In genomic region chr1:148759749-148760148, GRCh38 we compare ENCODE assay signal across 8 cellular contexts. TPM values are rescaled to one million over a fixed set of nuclear protein-coding genes. Genes with fewer than 3 reads are reported as not detected.
DNase-seq lines count a peak whose midpoint lies in the region; ATAC-seq and TF ChIP-seq lines count a peak whose summit lies in the region.
"Not testable (repeated sequence)": the region's sequence is repeated elsewhere in the genome, so short reads cannot be mapped to it uniquely, and the experiment has no call there.

No MANE protein-coding gene starts in this region.

- intact Hi-C loops in Calu3 (cut with micrococcal nuclease; ENCODE audit: unreplicated experiment); Right ventricle myocardium inferior (cut with DNase I); natural killer cell (cut with micrococcal nuclease); transverse colon (cut with DNase I; ENCODE audit: low total_unique reads): not testable (repeated sequence)

- H3K36me3 ChIP-seq in transverse colon = not testable (repeated sequence)

- not testable (repeated sequence) for H3K4me3 Mint-ChIP-seq in Calu3 (ENCODE audit: low read depth, unreplicated experiment); activated T-cell treated with anti-CD3 and anti-CD28 coated beads, Interleukin-2, amount 50 U/mL, for 72 hours; activated naive CD8-positive, alpha-beta T cell treated with anti-CD3 and anti-CD28 coated beads, Interleukin-2, amount 10 ng/mL, durations not matched to agents 7 days and 5 days; natural killer cell

- DNase-seq in Calu3 (peak; percentile 0), natural killer cell (peak; percentile 13), transverse colon (peak; percentile 10)
- DNase-seq in activated CD4-positive, alpha-beta T cell treated with anti-CD3 and anti-CD28 coated beads, Interleukin-2, amount 50 U/mL, for 48 hours = peak; percentile 32 to 52
- DNase-seq in activated T-cell treated with anti-CD3 and anti-CD28 coated beads, Interleukin-2, amount 50 U/mL, for 72 hours = peak; percentile 48 to 50
- DNase-seq in activated naive CD8-positive, alpha-beta T cell treated with anti-CD3 and anti-CD28 coated beads, Interleukin-2, amount 10 ng/mL, durations not matched to agents 7 days and 5 days; Right ventricle myocardium inferior (ENCODE audit: missing footprints): not testable (repeated sequence)
- DNase-seq in stimulated activated CD4-positive, alpha-beta T cell treated with anti-CD3 and anti-CD28 coated beads, Interleukin-2, amount 100 ng/mL, for 48 hours = peak; percentile 1 to 5

- H3K27me3 Mint-ChIP-seq in Calu3 (ENCODE audit: unreplicated experiment); activated T-cell treated with anti-CD3 and anti-CD28 coated beads, Interleukin-2, amount 50 U/mL, for 72 hours (ENCODE audit: low read depth); activated naive CD8-positive, alpha-beta T cell treated with anti-CD3 and anti-CD28 coated beads, Interleukin-2, amount 10 ng/mL, durations not matched to agents 7 days and 5 days; natural killer cell (ENCODE audit: low read depth in 2 of 2): not testable (repeated sequence)

- H3K27ac ChIP-seq in transverse colon = not testable (repeated sequence)

- H3K9me3 Mint-ChIP-seq in Calu3 (ENCODE audit: low read depth, unreplicated experiment); activated T-cell treated with anti-CD3 and anti-CD28 coated beads, Interleukin-2, amount 50 U/mL, for 72 hours; activated naive CD8-positive, alpha-beta T cell treated with anti-CD3 and anti-CD28 coated beads, Interleukin-2, amount 10 ng/mL, durations not matched to agents 7 days and 5 days; natural killer cell: not testable (repeated sequence)

- ATAC-seq in activated T-cell treated with anti-CD3 and anti-CD28 coated beads, Interleukin-2, amount 50 U/mL, for 72 hours (replicated peaks in 1 of 2) = peak; percentile 48 to 58
- ATAC-seq in activated naive CD8-positive, alpha-beta T cell treated with anti-CD3 and anti-CD28 coated beads, Interleukin-2, amount 10 ng/mL, durations not matched to agents 7 days and 5 days (ENCODE audit: low read depth) = peak; percentile 12
- peak; percentile 3 for ATAC-seq in Right ventricle myocardium inferior
- ATAC-seq in natural killer cell = not testable (repeated sequence)

- not testable (repeated sequence) for H3K27me3 ChIP-seq in transverse colon

- H3K4me1 ChIP-seq in transverse colon = not testable (repeated sequence)

- H3K27ac Mint-ChIP-seq in Calu3 (ENCODE audit: unreplicated experiment); activated T-cell treated with anti-CD3 and anti-CD28 coated beads, Interleukin-2, amount 50 U/mL, for 72 hours; activated naive CD8-positive, alpha-beta T cell treated with anti-CD3 and anti-CD28 coated beads, Interleukin-2, amount 10 ng/mL, durations not matched to agents 7 days and 5 days; natural killer cell: not testable (repeated sequence)

- not testable (repeated sequence) for TF ChIP-seq CTCF in Calu3 (IDR thresholded peaks at IDR 0.05; ENCODE audit: unreplicated experiment); natural killer cell (IDR thresholded peaks at IDR 0.05); transverse colon (IDR thresholded peaks at IDR 0.05)

- H3K9me3 ChIP-seq in transverse colon = not testable (repeated sequence)

- H3K36me3 Mint-ChIP-seq in Calu3 (ENCODE audit: insufficient read depth, unreplicated experiment); activated T-cell treated with anti-CD3 and anti-CD28 coated beads, Interleukin-2, amount 50 U/mL, for 72 hours (ENCODE audit: insufficient read depth in 2 of 2); activated naive CD8-positive, alpha-beta T cell treated with anti-CD3 and anti-CD28 coated beads, Interleukin-2, amount 10 ng/mL, durations not matched to agents 7 days and 5 days; natural killer cell: not testable (repeated sequence)

- not testable (repeated sequence) for TF ChIP-seq POLR2A in transverse colon (IDR thresholded peaks at IDR 0.05)

- TF ChIP-seq EP300 in transverse colon (IDR thresholded peaks at IDR 0.05; ENCODE audit: low read depth) = not testable (repeated sequence)

- not testable (repeated sequence) for H3K4me3 ChIP-seq in transverse colon

- 89 to 100% methylated on average over 1 to 2 of the region's 2 CpGs for WGBS in transverse colon (ENCODE audit: low coverage in 1 of 2), 2 donors

- in situ Hi-C loops in transverse colon (cut with MboI; ENCODE audit: low pct_ligation_motif_present in 1 of 4, low pct_unique_long_range_greater_than_20kb in 1 of 4, low sequenced_read_pairs in 3 of 4) = not testable (repeated sequence)

- H3K4me1 Mint-ChIP-seq in Calu3 (ENCODE audit: low read depth, unreplicated experiment); activated T-cell treated with anti-CD3 and anti-CD28 coated beads, Interleukin-2, amount 50 U/mL, for 72 hours (ENCODE audit: low read depth); activated naive CD8-positive, alpha-beta T cell treated with anti-CD3 and anti-CD28 coated beads, Interleukin-2, amount 10 ng/mL, durations not matched to agents 7 days and 5 days; natural killer cell: not testable (repeated sequence)

- BruUV-seq in Calu3 (replicated peaks; lab: Mats Ljungman, UMichigan) = not testable (repeated sequence)

- CTCF ChIA-PET in Calu3 (lab: Charles Lee) = not testable (repeated sequence)

- POLR2A ChIA-PET in activated naive CD8-positive, alpha-beta T cell treated with anti-CD3 and anti-CD28 coated beads, Interleukin-2, amount 10 ng/mL, durations not matched to agents 7 days and 5 days (lab: Charles Lee) = not testable (repeated sequence)

RNA-seq across cellular contexts. Expression of gene NUDT4B, which starts 11.2 kb away (rescaled TPM):
- total RNA-seq in Calu3 (2022) (0.78 and 1.7 TPM in 2 replicates), Right ventricle myocardium inferior (0.49 TPM), natural killer cell (1 to 10 TPM in 2 of 3 donors, not detected in 1; 1.6 to 3.9 TPM), transverse colon (10 to 100 TPM in 2 of 4 donors, not detected in 2; 29.5 to 59.0 TPM)
- under 1 TPM in 1 of 2 donors, not detected in 1; 0.65 TPM for total RNA-seq in activated T-cell treated with anti-CD3 and anti-CD28 coated beads, Interleukin-2, amount 50 U/mL, for 72 hours
- total RNA-seq in activated naive CD8-positive, alpha-beta T cell treated with anti-CD3 and anti-CD28 coated beads, Interleukin-2, amount 10 ng/mL, durations not matched to agents 7 days and 5 days = not detected
